8 cellular contexts compared by ENCODE assay signal in genomic region chr17:42798383-42799380, GRCh38. TPM values are rescaled to one million over a fixed set of nuclear protein-coding genes. Genes with fewer than 3 reads are reported as not detected.
DNase-seq lines count a peak whose midpoint lies in the region; ATAC-seq, FAIRE-seq and TF ChIP-seq lines count a peak whose summit lies in the region.

Gene CNTD1 (plus strand): TSS chr17:42798861. CDS start chr17:42799068, 207 bp downstream.
Gene COA3 (minus strand): TSS chr17:42798704. CDS start chr17:42798681, 23 bp downstream.

- no peaks in the 10 kb centered on the region for H3K9me1 ChIP-seq in keratinocyte (ENCODE audit: control insufficient read depth, extremely low read depth, insufficient read depth, low read length)

- H3K4me2 ChIP-seq in keratinocyte (ENCODE audit: control insufficient read depth, extremely low read depth, insufficient read depth, low read depth, low read length): peak within 1 kb of the TSS; percentile 68

- TF ChIP-seq CTCF in keratinocyte (optimal IDR thresholded peaks at IDR 0.05 in 1 of 3, IDR thresholded peaks at IDR 0.05 in 1 of 3, conservative IDR thresholded peaks at IDR 0.05 in 1 of 3; ENCODE audit: extremely low read depth in 1 of 3, insufficient read depth in 2 of 3, low read length in 3 of 3): peak in 1 of 3 experiments; percentile 15

- peak; percentile 46 for TF ChIP-seq POLR2A in GM10847 (IDR thresholded peaks at IDR 0.05; ENCODE audit: extremely low read depth, insufficient read length)

- peak within 1 kb of the TSS; percentile 97 for H2AFZ ChIP-seq in keratinocyte (ENCODE audit: control insufficient read depth, low read length)

- H3K4me1 ChIP-seq in keratinocyte (ENCODE audit: control insufficient read depth, extremely low read depth, insufficient read depth, low read length): peaks cover 14% of the 10 kb centered on the region

- dilution Hi-C loops in keratinocyte (cut with MboI; ENCODE audit: extremely low pct_ligation_motif_present, low sequenced_read_pairs): no loop called here

- DNase-seq in NCI-H2196 treated with DMSO at 0.1 percent for 48 hours (lab: John Stamatoyannopoulos, UW; ENCODE audit: unreplicated experiment) (peak; percentile 53), cerebellar nuclear complex (lab: John Stamatoyannopoulos, UW) (peak; percentile 48 to 62), keratinocyte (ENCODE audit: low read depth, low spot score) (no peak)
- peak; percentile 75 for DNase-seq in stimulated activated CD4-positive, alpha-beta T cell treated with anti-CD3 and anti-CD28 coated beads, Interleukin-12 subunit alpha, Interleukin-12 subunit beta, amount 100 ng/mL, for 4 hours

- H3K4me3 ChIP-seq in keratinocyte (ENCODE audit: control insufficient read depth in 2 of 3, extremely low read depth in 1 of 3, insufficient read depth in 2 of 3, low read depth in 1 of 3, low read length in 3 of 3): peak within 1 kb of the TSS; percentile 79 to 90 (median 84)

- peaks cover 4% of the 10 kb centered on the region for H3K79me2 ChIP-seq in keratinocyte (ENCODE audit: control insufficient read depth, insufficient read depth, low read length)

- no peaks in the 10 kb centered on the region for H4K20me1 ChIP-seq in keratinocyte (ENCODE audit: control insufficient read depth, extremely low read depth, insufficient read depth, low read length)

- H3K27ac ChIP-seq in keratinocyte (ENCODE audit: control insufficient read depth, insufficient read depth, low read length): peak within 1 kb of the TSS; percentile 51

- no peaks in the 10 kb centered on the region for H3K9me3 ChIP-seq in keratinocyte (ENCODE audit: control insufficient read depth, low read depth, low read length)

- peak within 1 kb of the TSS; percentile 85 for H3K9ac ChIP-seq in keratinocyte (ENCODE audit: control insufficient read depth, extremely low read depth, insufficient read depth, low read length)

- H3K36me3 ChIP-seq in keratinocyte (ENCODE audit: control insufficient read depth in 2 of 2, extremely low read depth in 1 of 2, insufficient read depth in 2 of 2, low read length in 2 of 2): peaks cover 0 to 5% of the 10 kb centered on the region in 2 experiments

- FAIRE-seq in keratinocyte (lab: Jason Lieb, UNC): no peak

- no peaks in the 10 kb centered on the region for H3K27me3 ChIP-seq in keratinocyte (ENCODE audit: control insufficient read depth, extremely low read depth, insufficient read depth, low read length)

- ATAC-seq in HG02798 (IDR thresholded peaks at IDR 0.05; ENCODE audit: poor library complexity, unreplicated experiment): peak; percentile 86
- ATAC-seq in activated CD4-positive, CD25-positive, alpha-beta regulatory T cell treated with anti-CD3 and anti-CD28 coated beads, Interleukin-2, amount 50 U/mL, for 24 hours: peak; percentile 99 to 100
- no peak for ATAC-seq in HG02938 (IDR thresholded peaks at IDR 0.05; ENCODE audit: unreplicated experiment)

RNA-seq across cellular contexts. Expression of gene CNTD1, which starts in this region (rescaled TPM):
- polyA plus RNA-seq in keratinocyte: not detected in 3 replicates
- not detected for polyA plus RNA-seq in keratinocyte (2011; ENCODE audit: low read depth)
- not detected in 2 replicates for polyA plus RNA-seq in keratinocyte (2011; cell fraction: cytosol; rRNA removed)
- not detected in 2 replicates for polyA plus RNA-seq in keratinocyte (2011; cell fraction: nucleus; rRNA removed)
- polyA plus RNA-seq in keratinocyte (2012; ENCODE audit: low replicate concordance): 0.26 and 1.3 TPM in 2 replicates
- not detected in 3 replicates for polyA minus RNA-seq in keratinocyte
- not detected for polyA minus RNA-seq in keratinocyte (2011; cell fraction: cytosol; rRNA and poly(A)+ RNA removed)
- polyA minus RNA-seq in keratinocyte (2011; cell fraction: nucleus; rRNA and poly(A)+ RNA removed): not detected in 2 replicates

RNA-seq across cellular contexts. Expression of gene COA3, which starts in this region (rescaled TPM):
- polyA plus RNA-seq in keratinocyte: 83.6 to 97.8 TPM (median 92.4 TPM) in 3 replicates
- 9.0 TPM for polyA plus RNA-seq in keratinocyte (2011; ENCODE audit: low read depth)
- 98.9 and 109 TPM in 2 replicates for polyA plus RNA-seq in keratinocyte (2011; cell fraction: cytosol; rRNA removed)
- polyA plus RNA-seq in keratinocyte (2011; cell fraction: nucleus; rRNA removed): 39.4 and 43.3 TPM in 2 replicates
- 55.9 and 93.7 TPM in 2 replicates for polyA plus RNA-seq in keratinocyte (2012; ENCODE audit: low replicate concordance)
- polyA minus RNA-seq in keratinocyte: 36.0 to 54.3 TPM (median 41.2 TPM) in 3 replicates
- polyA minus RNA-seq in keratinocyte (2011; cell fraction: cytosol; rRNA and poly(A)+ RNA removed): 28.0 TPM
- polyA minus RNA-seq in keratinocyte (2011; cell fraction: nucleus; rRNA and poly(A)+ RNA removed): 9.5 and 9.7 TPM in 2 replicates
